ENCODE assay signal across 18 cellular contexts in the genomic region with DNA sequence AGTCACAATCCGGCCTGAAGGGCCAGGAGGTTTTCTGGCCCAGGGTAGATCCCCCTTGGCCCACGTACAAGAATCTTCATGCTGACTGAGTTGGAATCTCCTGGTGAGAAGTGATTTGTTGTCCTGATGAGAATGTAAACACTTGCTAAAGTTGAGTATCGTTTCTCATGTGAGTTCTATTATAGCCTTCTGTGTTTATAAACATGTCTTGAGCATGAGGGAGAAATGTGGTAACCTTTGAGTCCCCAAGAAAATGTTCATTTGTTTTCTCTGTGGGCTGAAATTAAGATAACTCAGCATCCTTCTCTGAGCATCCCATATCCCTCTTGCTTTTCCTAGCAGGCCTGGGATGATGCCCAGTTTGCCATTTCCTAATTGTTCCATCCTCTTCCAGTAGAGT.
DNase-seq lines count a peak whose midpoint lies in the region; ATAC-seq and TF ChIP-seq lines count a peak whose summit lies in the region.
"Had no signal": no experiment of that assay in that cellular context is flagged by ENCODE, and none has a peak within 500 bp of the region (broad histone marks: within the 10 kb centered on the region; RNA-seq: fewer than 3 reads in every experiment).

No MANE protein-coding gene starts in this region.

- no peak overlapping the region for H3K27ac ChIP-seq in lower lobe of right lung
- H3K27ac ChIP-seq: 22Rv1, A549, C4-2B, GM23248 had no signal

- TF ChIP-seq CTCF in choroid plexus epithelial cell (conservative IDR thresholded peaks at IDR 0.05; ENCODE audit: low read depth, low read length) (no peak), lower lobe of right lung (IDR thresholded peaks at IDR 0.05) (no peak)

- DNase-seq in DMS79 treated with DMSO at 0.1 percent for 48 hours (lab: John Stamatoyannopoulos, UW), result peak; percentile 5
- no peak for DNase-seq in DMS79 (lab: John Stamatoyannopoulos, UW)
- peak; percentile 24 for DNase-seq in choroid plexus epithelial cell (ENCODE audit: low read depth)
- DNase-seq in fibroblast of peridontal ligament (ENCODE audit: extremely low read depth), result peak; percentile 70
- no peak for DNase-seq in DMS53 (lab: John Stamatoyannopoulos, UW)
- no peak for DNase-seq in lower lobe of right lung
- no peak for DNase-seq in GOT3 (lab: John Stamatoyannopoulos, UW)
- DNase-seq in NCI-H146 treated with DMSO at 0.1 percent for 48 hours (lab: John Stamatoyannopoulos, UW; ENCODE audit: unreplicated experiment), result no peak
- DNase-seq: AML-193; CD4-positive, alpha-beta T cell; DMS153; GM23248; HCEC 1CT; HFFc6; KG1 had no signal

- ATAC-seq in lower lobe of right lung, result no peak
- ATAC-seq: A549 had no signal

- H3K36me3 ChIP-seq in lower lobe of right lung, result no peaks in the 10 kb centered on the region

- no peak overlapping the region for H3K4me3 ChIP-seq in choroid plexus epithelial cell (ENCODE audit: low read depth, low read length)
- H3K4me3 ChIP-seq in lower lobe of right lung, result no peak overlapping the region
- H3K4me3 ChIP-seq: A549, GM23248 had no signal

- peaks cover 15% of the 10 kb centered on the region for H3K4me1 ChIP-seq in lower lobe of right lung

- no peaks in the 10 kb centered on the region for H3K9me3 ChIP-seq in lower lobe of right lung
- H3K9me3 ChIP-seq: A549 had no signal

- intact Hi-C loops in lower lobe of right lung (cut with DNase I), result no loop called here

- H3K27me3 ChIP-seq in lower lobe of right lung (ENCODE audit: low read depth), result no peaks in the 10 kb centered on the region

Comparison
In these comparisons a context has a peak if more than half of its experiments do, and no peak if none do; other contexts are left out.
1. DNase-seq: peak in DMS79 treated with DMSO at 0.1 percent for 48 hours (single experiment), choroid plexus epithelial cell (single experiment) and fibroblast of peridontal ligament (single experiment); none in DMS79 (single experiment), DMS53 (single experiment), lower lobe of right lung (single experiment), GOT3 (single experiment) and NCI-H146 treated with DMSO at 0.1 percent for 48 hours (single experiment).